In genomic region chr2:19354417-19355022, GRCh38 we compare ENCODE assay signal across 17 cellular contexts. TPM values are rescaled to one million over a fixed set of nuclear protein-coding genes. Genes with fewer than 3 reads are reported as not detected.
DNase-seq lines count a peak whose midpoint lies in the region; ATAC-seq, FAIRE-seq and TF ChIP-seq lines count a peak whose summit lies in the region.
"Had no signal": no experiment of that assay in that cellular context is flagged by ENCODE, and none has a peak within 500 bp of the region (broad histone marks: within the 10 kb centered on the region; RNA-seq: fewer than 3 reads in every experiment).

No MANE protein-coding gene starts in this region.

- H3K9ac ChIP-seq in GM23248 = no peak overlapping the region
- H3K9ac ChIP-seq in iPS-15b (ENCODE audit: low read depth, low read length) = no peak overlapping the region

- DNase-seq in GM23248 (no peak), tibial artery (no peak), NCI-H774 (lab: John Stamatoyannopoulos, UW) (no peak), pancreas (no peak)
- DNase-seq: activated naive CD4-positive, alpha-beta T cell; anterior cingulate cortex; colonic mucosa; COR-L47; left colon; NCI-H1417 treated with DMSO at 0.1 percent for 48 hours; NCI-H2171; OCI-M1; SHP77 treated with DMSO at 0.1 percent for 48 hours had no signal

- H3K27me3 ChIP-seq in GM23248 (replicated peaks; ENCODE audit: insufficient read depth) (no peaks in the 10 kb centered on the region), iPS-15b (ENCODE audit: control insufficient read depth, insufficient read depth, low read length) (peaks cover 97% of the 10 kb centered on the region), tibial artery (no peaks in the 10 kb centered on the region), pancreas (peaks cover 0 to 60% (median 16%) of the 10 kb centered on the region in 4 donors)

- peaks cover 0 to 10% (median 3%) of the 10 kb centered on the region in 5 experiments for H3K9me3 Mint-ChIP-seq in brain

- no peak overlapping the region for H3K27ac Mint-ChIP-seq in brain

- peaks cover 54% of the 10 kb centered on the region for H3K79me2 ChIP-seq in GM23248 (ENCODE audit: insufficient read depth)

- intact Hi-C loops in tibial artery (cut with DNase I; ENCODE audit: low total_unique reads) = loop anchor here (10.0 kb wide), 1 partner anchor 380 kb away; no protein-coding TSS in a partner anchor
- intact Hi-C loops in pancreas (cut with DNase I) = loop anchor here in 1 of 3 donors (10.0 kb wide), 1 partner anchor 600 kb away; no protein-coding TSS in a partner anchor

- H3K27ac ChIP-seq in GM23248 = no peak overlapping the region
- H3K27ac ChIP-seq in tibial artery = peak overlapping the region; percentile 93 to 96
- no peak overlapping the region for H3K27ac ChIP-seq in pancreas
- H3K27ac ChIP-seq: colonic mucosa had no signal

- H3K36me3 ChIP-seq in GM23248 (ENCODE audit: low read depth) (no peaks in the 10 kb centered on the region), iPS-15b (ENCODE audit: control insufficient read depth, insufficient read depth, low read length) (no peaks in the 10 kb centered on the region), tibial artery (peaks cover 0 to 30% (median 18%) of the 10 kb centered on the region in 3 donors), pancreas (no peaks in the 10 kb centered on the region)
- H3K36me3 ChIP-seq: colonic mucosa had no signal

- no peak overlapping the region for H3K4me2 ChIP-seq in GM23248 (ENCODE audit: unreplicated experiment)

- no peak overlapping the region for H2AFZ ChIP-seq in GM23248

- H3K4me3 Mint-ChIP-seq in brain = peak overlapping the region in 3 of 5 experiments; percentile 13 to 85 (median 82)

- H3K9me3 ChIP-seq in GM23248 (ENCODE audit: low read depth) (no peaks in the 10 kb centered on the region), iPS-15b (ENCODE audit: control insufficient read depth, insufficient read depth, low read length) (no peaks in the 10 kb centered on the region), tibial artery (no peaks in the 10 kb centered on the region), pancreas (no peaks in the 10 kb centered on the region)
- H3K9me3 ChIP-seq: colonic mucosa had no signal

- no peaks in the 10 kb centered on the region for H3K9me2 ChIP-seq in GM23248 (ENCODE audit: insufficient read depth)

- H3K4me1 ChIP-seq in GM23248 (ENCODE audit: insufficient read depth) (peaks cover 3% of the 10 kb centered on the region; the same call in 1 of the 2 replicates), iPS-15b (ENCODE audit: control insufficient read depth, insufficient read depth, low read length) (peaks cover 7% of the 10 kb centered on the region), tibial artery (peaks cover 0 to 50% (median 32%) of the 10 kb centered on the region in 4 donors), pancreas (peaks cover 11 to 12% (median 12%) of the 10 kb centered on the region in 3 donors)

- no peak for ATAC-seq in HG03565 (IDR thresholded peaks at IDR 0.05; ENCODE audit: unreplicated experiment)
- ATAC-seq in pancreas = no peak
- ATAC-seq: left colon had no signal

- TF ChIP-seq CTCF in brain (conservative IDR thresholded peaks at IDR 0.05) = no peak
- no peak for TF ChIP-seq CTCF in tibial artery (IDR thresholded peaks at IDR 0.05)
- TF ChIP-seq CTCF in pancreas (IDR thresholded peaks at IDR 0.05) = no peak

- no peaks in the 10 kb centered on the region for H3K36me3 Mint-ChIP-seq in brain

- in situ Hi-C loops in GM23248 (cut with MboI) = loop anchor here (10.0 kb wide), 2 partner anchors 460 to 920 kb away; no protein-coding TSS in a partner anchor

- H3K4me1 Mint-ChIP-seq in brain = peaks cover 48% of the 10 kb centered on the region

- peaks cover 100% of the 10 kb centered on the region for H3K27me3 Mint-ChIP-seq in brain

- FAIRE-seq in pancreas (lab: Jason Lieb, UNC) = no peak

- no peaks in the 10 kb centered on the region for H4K20me1 ChIP-seq in GM23248 (ENCODE audit: insufficient read depth)

- H3F3A ChIP-seq in GM23248 (ENCODE audit: insufficient read depth) = peaks cover 5% of the 10 kb centered on the region; the same call in 1 of the 2 replicates

- 61 to 74% methylated on average over 5 of the region's 5 CpGs for WGBS in GM23248 (ENCODE audit: low coverage in 1 of 2, low lambda C conversion rate in 2 of 2, missing lambda C conversion rate in 2 of 2), 2 experiments
- WGBS in pancreas, 2 donors = 71 to 86% methylated on average over 5 of the region's 5 CpGs

- 0 out of 2 replicates have a peak overlapping the region, but pooled peaks have one; percentile 85 for H3K4me3 ChIP-seq in GM23248
- H3K4me3 ChIP-seq in iPS-15b (ENCODE audit: low read depth, low read length) = peak overlapping the region; percentile 52
- H3K4me3 ChIP-seq in tibial artery = peak overlapping the region; percentile 82 to 95
- no peak overlapping the region for H3K4me3 ChIP-seq in pancreas
- H3K4me3 ChIP-seq: colonic mucosa had no signal

RNA-seq across cellular contexts. Expression of gene OSR1, which starts 3.9 kb away (rescaled TPM):
- total RNA-seq in GM23248 (2014; rRNA removed; shearing (Covaris generic)) = 9.1 and 16.9 TPM in 2 replicates
- polyA plus RNA-seq in GM23248 (2016; fragmentation: Nextera tagmentation; extraction: Ambion mirVana) = 21.1 and 22.7 TPM in 2 replicates
- polyA plus RNA-seq in brain (ENCODE audit: insufficient read depth, low read depth, low replicate concordance) = 0.44 TPM
- total RNA-seq in pancreas = 1 to 10 TPM in 2 of 6 donors, under 1 TPM in 4; 0.24 to 2.7 (median 0.77) TPM
- 1 to 10 TPM; 1.6 to 1.7 TPM for polyA plus RNA-seq in pancreas
- total RNA-seq: T-helper 1 cell treated with Interleukin-12 subunit alpha and Interleukin-12 subunit beta and Interleukin-4 antibody, amounts not matched to agents 30 ng/mL and 1 ng/mL, for 36 hours had no signal

Comparison
In these comparisons a context has a peak if more than half of its experiments do, and no peak if none do; other contexts are left out.
1. H3K27ac ChIP-seq: peak in tibial artery (2 of 2); none in GM23248 (single experiment) and pancreas (0 of 4).
2. H3K4me3 ChIP-seq: peak in GM23248 (single experiment), iPS-15b (single experiment) and tibial artery (2 of 2); none in pancreas (0 of 4).